21 cellular contexts compared by ENCODE assay signal in the genomic region with DNA sequence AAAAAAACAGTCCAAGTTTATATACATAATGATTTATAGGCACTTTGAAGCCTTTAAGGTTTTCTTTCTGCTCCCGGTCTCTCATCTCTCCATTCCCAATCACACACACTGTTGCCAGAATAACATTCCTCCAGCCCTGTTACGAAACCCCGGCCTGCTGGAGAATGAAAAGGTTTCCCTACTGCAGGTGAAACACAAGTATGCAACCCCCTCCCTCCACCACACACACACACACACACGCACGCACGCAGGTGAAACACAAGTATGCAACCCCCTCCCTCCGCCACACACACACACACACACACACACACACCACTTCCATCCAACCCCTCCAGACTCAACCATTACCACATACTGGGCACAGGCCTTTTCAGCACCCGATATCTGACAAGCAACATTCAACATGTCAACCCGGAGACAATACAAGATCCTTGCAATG.
DNase-seq lines count a peak whose midpoint lies in the region; ATAC-seq and TF ChIP-seq lines count a peak whose summit lies in the region.
"Had no signal": no experiment of that assay in that cellular context is flagged by ENCODE, and none has a peak within 500 bp of the region (broad histone marks: within the 10 kb centered on the region; RNA-seq: fewer than 3 reads in every experiment).

No MANE protein-coding gene starts in this region.

- H3K27me3 ChIP-seq in right atrium auricular region (no peaks in the 10 kb centered on the region), foreskin keratinocyte (no peaks in the 10 kb centered on the region), lung (ENCODE audit: control insufficient read depth, insufficient read depth) (no peaks in the 10 kb centered on the region), upper lobe of right lung (no peaks in the 10 kb centered on the region)
- H3K27me3 ChIP-seq: brain microvascular endothelial cell, MG63 had no signal

- ATAC-seq in Right ventricle myocardium inferior (peak; percentile 51), foreskin keratinocyte (peak; percentile 21), lung (ENCODE audit: insufficient read depth, low FRiP score) (no peak), upper lobe of right lung (peak; percentile 77), HG03521 (IDR thresholded peaks at IDR 0.05; ENCODE audit: unreplicated experiment) (no peak)
- ATAC-seq: stimulated activated effector memory CD8-positive, alpha-beta T cell treated with anti-CD3 and anti-CD28 coated beads, Interleukin-12 subunit alpha, Interleukin-12 subunit beta, amount 100 ng/mL, for 72 hours; T-helper 17 cell had no signal

- intact Hi-C loops in Right ventricle myocardium inferior (cut with DNase I) (loop anchor here (2.0 to 5.0 kb wide), 2 partner anchors 15 to 40 kb away; no protein-coding TSS in a partner anchor), upper lobe of right lung (cut with DNase I) (no loop called here)

- no peak for DNase-seq in Right ventricle myocardium inferior (ENCODE audit: missing footprints)
- DNase-seq in right atrium auricular region (ENCODE audit: low spot score) = no peak
- DNase-seq in foreskin keratinocyte = no peak
- DNase-seq in lung (ENCODE audit: low spot score) = peak; percentile 59
- DNase-seq in upper lobe of right lung = peak; percentile 68
- DNase-seq in NCI-H1436 treated with DMSO at 0.1 percent for 48 hours (lab: John Stamatoyannopoulos, UW) = no peak
- no peak for DNase-seq in hypothalamus (lab: John Stamatoyannopoulos, UW)
- DNase-seq: ACHN; activated CD4-positive, CD25-positive, alpha-beta regulatory T cell treated with anti-CD3 and anti-CD28 coated beads, Interleukin-2, amount 50 U/mL, for 72 hours; activated CD8-positive, alpha-beta memory T cell treated with anti-CD3 and anti-CD28 coated beads, Interleukin-2, amount 50 U/mL, for 4 hours; activated naive CD4-positive, alpha-beta T cell treated with anti-CD3 and anti-CD28 coated beads for 36 hours; brain microvascular endothelial cell; CD4-positive, alpha-beta memory T cell; MG63; NCI-H2081 treated with DMSO at 0.1 percent for 48 hours; SHP77; T-helper 17 cell had no signal

- H3K27ac ChIP-seq in right atrium auricular region (no peak overlapping the region), foreskin keratinocyte (no peak overlapping the region), lung (ENCODE audit: low read depth in 1 of 2, low read length in 1 of 2) (peak overlapping the region in 1 of 2 donors; percentile 46), upper lobe of right lung (no peak overlapping the region)
- H3K27ac ChIP-seq: brain microvascular endothelial cell, neutrophil had no signal

- H3K4me3 ChIP-seq in right atrium auricular region (no peak overlapping the region), lung (no peak overlapping the region), upper lobe of right lung (no peak overlapping the region)
- H3K4me3 ChIP-seq: MG63, skin epidermis had no signal

- 64 to 87% methylated on average over 9 of the region's 9 CpGs for WGBS in lung, 2 donors

- TF ChIP-seq CTCF in right atrium auricular region (IDR thresholded peaks at IDR 0.05) = no peak
- TF ChIP-seq CTCF in foreskin keratinocyte (conservative IDR thresholded peaks at IDR 0.05) = no peak
- no peak for TF ChIP-seq CTCF in lung (IDR thresholded peaks at IDR 0.05; ENCODE audit: control extremely low read depth, extremely low read depth)
- TF ChIP-seq CTCF in upper lobe of right lung (IDR thresholded peaks at IDR 0.05) = no peak

- H3K4me1 ChIP-seq in right atrium auricular region = peaks cover 2 to 35% of the 10 kb centered on the region in 2 donors
- H3K4me1 ChIP-seq in foreskin keratinocyte = peaks cover 42% of the 10 kb centered on the region
- H3K4me1 ChIP-seq in lung (ENCODE audit: control insufficient read depth in 2 of 2, insufficient read depth in 2 of 2, low read length in 2 of 2) = peaks cover 8 to 11% of the 10 kb centered on the region in 2 donors
- H3K4me1 ChIP-seq in upper lobe of right lung = peaks cover 28% of the 10 kb centered on the region

- H3K9me3 ChIP-seq in right atrium auricular region = no peaks in the 10 kb centered on the region
- no peaks in the 10 kb centered on the region for H3K9me3 ChIP-seq in lung (ENCODE audit: control insufficient read depth in 2 of 2, insufficient read depth in 1 of 2, low read length in 1 of 2)
- no peaks in the 10 kb centered on the region for H3K9me3 ChIP-seq in upper lobe of right lung
- H3K9me3 ChIP-seq: MG63, neutrophil had no signal

- H3K36me3 ChIP-seq in right atrium auricular region = no peaks in the 10 kb centered on the region
- H3K36me3 ChIP-seq in lung (ENCODE audit: control insufficient read depth in 2 of 2, insufficient read depth in 2 of 2, low read length in 2 of 2) = no peaks in the 10 kb centered on the region
- no peaks in the 10 kb centered on the region for H3K36me3 ChIP-seq in upper lobe of right lung
- H3K36me3 ChIP-seq: brain microvascular endothelial cell, MG63, neutrophil had no signal

Comparison
In these comparisons a context has a peak if more than half of its experiments do, and no peak if none do; other contexts are left out.
1. ATAC-seq: peak in Right ventricle myocardium inferior (single experiment), foreskin keratinocyte (single experiment) and upper lobe of right lung (single experiment); none in lung (single experiment) and HG03521 (single experiment).
2. DNase-seq: peak in lung (single experiment) and upper lobe of right lung (single experiment); none in Right ventricle myocardium inferior (single experiment), right atrium auricular region (single experiment), foreskin keratinocyte (0 of 2), NCI-H1436 treated with DMSO at 0.1 percent for 48 hours (single experiment) and hypothalamus (0 of 51).